17 cellular contexts compared by ENCODE assay signal in genomic region chr6:16055852-16056251, GRCh38.
"Had no signal": no experiment of that assay in that cellular context is flagged by ENCODE, and none has a peak within 500 bp of the region (broad histone marks: within the 10 kb centered on the region; RNA-seq: fewer than 3 reads in every experiment).

No MANE protein-coding gene starts in this region.

- ATAC-seq: activated CD4-positive, alpha-beta T cell treated with anti-CD3 and anti-CD28 coated beads for 36 hours; activated CD8-positive, alpha-beta T cell treated with anti-CD3 and anti-CD28 coated beads, Interleukin-2, amount 10 ng/mL, durations not matched to agents 7 days and 5 days; foreskin keratinocyte; left lung; natural killer cell treated with Interleukin-12 subunit alpha and Interleukin-12 subunit beta and Interleukin-15 and Interleukin-18, amount 100 ng/mL, for 72 hours; psoas muscle had no signal

- FAIRE-seq: astrocyte, endometrium, keratinocyte had no signal

- H3K27me3 ChIP-seq: esophagus muscularis mucosa, foreskin keratinocyte, left lung had no signal

- H3K4me3 ChIP-seq: dorsolateral prefrontal cortex, esophagus muscularis mucosa, left lung, psoas muscle had no signal

- H3K4me1 ChIP-seq: esophagus muscularis mucosa, foreskin keratinocyte, left lung had no signal

- H3K36me3 ChIP-seq: esophagus muscularis mucosa, left lung had no signal

- H3K27ac ChIP-seq: dorsolateral prefrontal cortex, esophagus muscularis mucosa, foreskin keratinocyte, left lung, psoas muscle had no signal

- DNase-seq: activated CD4-positive, alpha-beta T cell treated with anti-CD3 and anti-CD28 coated beads for 36 hours; activated CD8-positive, alpha-beta memory T cell treated with anti-CD3 and anti-CD28 coated beads, Interleukin-2, amount 50 U/mL, for 48 hours; activated CD8-positive, alpha-beta T cell treated with anti-CD3 and anti-CD28 coated beads, Interleukin-2, amount 10 ng/mL, durations not matched to agents 7 days and 5 days; activated naive CD4-positive, alpha-beta T cell; dorsolateral prefrontal cortex; foreskin keratinocyte; head of caudate nucleus; left lung; psoas muscle; stimulated activated CD4-positive, alpha-beta T cell treated with anti-CD3 and anti-CD28 coated beads, Interleukin-2, amount 100 ng/mL, for 48 hours; stimulated activated naive CD4-positive, alpha-beta T cell treated with Interleukin-2 at 50 U/mL for 16 hours; T-helper 9 cell had no signal

- H3K9me3 ChIP-seq: esophagus muscularis mucosa, left lung, psoas muscle had no signal
